Comparison of ENCODE assay signal across 19 cellular contexts in genomic region chr5:67118050-67118620, GRCh38.
A peak's percentile ranks its signal among the peaks of the same experiment; 100 is the strongest.
DNase-seq lines count a peak whose midpoint lies in the region; ATAC-seq, FAIRE-seq and TF ChIP-seq lines count a peak whose summit lies in the region.
"Had no signal": no experiment of that assay in that cellular context is flagged by ENCODE, and none has a peak within 500 bp of the region (broad histone marks: within the 10 kb centered on the region; RNA-seq: fewer than 3 reads in every experiment).

No MANE protein-coding gene starts in this region.

- no peak overlapping the region for H3K4me2 ChIP-seq in HepG2 (ENCODE audit: low read depth, low read length)
- H3K4me2 ChIP-seq: A549; BLaER1 treated with 17β-estradiol and CSF1 and Interleukin-3, amounts not matched to agents 10 nM and 100 nM had no signal

- POLR2A ChIA-PET in WTC11 (lab: Charles Lee) (no interaction called here), HepG2 (lab: Yijun Ruan, JAX) (no interaction called here)

- TF ChIP-seq POLR2A in HepG2 (IDR thresholded peaks at IDR 0.05; ENCODE audit: insufficient read depth in 1 of 2, low read depth in 2 of 2, low read length in 2 of 2): no peak

- no peaks in the 10 kb centered on the region for H4K20me1 ChIP-seq in HepG2 (ENCODE audit: insufficient read depth, low read length)
- H4K20me1 ChIP-seq: BLaER1 treated with 17β-estradiol and CSF1 and Interleukin-3, amounts not matched to agents 10 nM and 100 nM had no signal

- CTCF ChIA-PET in WTC11 (lab: Charles Lee): no interaction called here
- CTCF ChIA-PET in HepG2 (lab: Yijun Ruan, JAX; ENCODE audit: low intra/inter-chr PET ratio, low total read pairs): no interaction called here

- H3K27ac Mint-ChIP-seq in WTC11: 0 out of 2 replicates have a peak overlapping the region, but pooled peaks have one; percentile 51
- H3K27ac Mint-ChIP-seq: IgD-negative memory B cell had no signal

- TF ChIP-seq CTCF in WTC11 (IDR thresholded peaks at IDR 0.05) (no peak), HepG2 (CRISPR knock-in tag; IDR thresholded peaks at IDR 0.05) (no peak), left ventricle myocardium inferior (IDR thresholded peaks at IDR 0.05; ENCODE audit: borderline replicate concordance) (no peak)

- no peak overlapping the region for H3K9ac ChIP-seq in HepG2 (ENCODE audit: insufficient read depth, low read depth, low read length)
- H3K9ac ChIP-seq: BLaER1 treated with 17β-estradiol and CSF1 and Interleukin-3, amounts not matched to agents 10 nM and 100 nM had no signal

- in situ Hi-C loops in HepG2 (cut with HindIII; ENCODE audit: extremely low pct_ligation_motif_present, low pct_unique_long_range_greater_than_20kb): no loop called here

- DNase-seq in CMK (ENCODE audit: low read depth) (peak; percentile 8), NCI-H82 (lab: John Stamatoyannopoulos, UW) (peak; percentile 47), WTC11 (ENCODE audit: low spot score) (no peak), HepG2 (ENCODE audit: low spot score) (no peak), left ventricle myocardium inferior (no peak)
- no peak for DNase-seq in activated T-cell treated with anti-CD3 and anti-CD28 coated beads, Interleukin-2, amount 50 U/mL, for 48 hours
- DNase-seq: DMS153, EL, H7, NCI-H1417, NCI-H187 treated with DMSO at 0.1 percent for 48 hours, NCI-H774, Peyer's patch had no signal

- no peak overlapping the region for H2AFZ ChIP-seq in HepG2 (ENCODE audit: low read length)

- H3K79me2 ChIP-seq in HepG2 (ENCODE audit: insufficient read depth, low read length): no peaks in the 10 kb centered on the region

- FAIRE-seq in HepG2 (lab: Jason Lieb, UNC): no peak
- FAIRE-seq: A549 had no signal

- H3K27me3 ChIP-seq in HepG2 (ENCODE audit: control insufficient read depth in 1 of 2, insufficient read depth in 2 of 2, low read length in 2 of 2) (no peaks in the 10 kb centered on the region), left ventricle myocardium inferior (ENCODE audit: low read depth) (no peaks in the 10 kb centered on the region)
- H3K27me3 ChIP-seq: BLaER1 treated with 17β-estradiol and CSF1 and Interleukin-3, amounts not matched to agents 10 nM and 100 nM; Peyer's patch had no signal

- ATAC-seq in WTC11: no peak
- no peak for ATAC-seq in HepG2
- ATAC-seq in HG02852 (IDR thresholded peaks at IDR 0.05; ENCODE audit: unreplicated experiment): no peak
- no peak for ATAC-seq in GM18873 (IDR thresholded peaks at IDR 0.05; ENCODE audit: low FRiP score, unreplicated experiment)
- ATAC-seq: A549, Right ventricle myocardium inferior had no signal

- TF ChIP-seq RAD21 in HepG2 (CRISPR knock-in tag; IDR thresholded peaks at IDR 0.05): no peak

- WGBS in HepG2 (ENCODE audit: low lambda C conversion rate): 93% methylated on average over 4 of the region's 4 CpGs

- BruUV-seq in HepG2 (replicated peaks; lab: Mats Ljungman, UMichigan): no TSS peak

- H3K4me3 Mint-ChIP-seq in WTC11: no peak overlapping the region
- H3K4me3 Mint-ChIP-seq: IgD-negative memory B cell had no signal

- peaks cover 5 to 15% of the 10 kb centered on the region in 2 experiments; a peak in 4 of 5 replicates for H3K36me3 ChIP-seq in HepG2 (replicated peaks in 1 of 2; ENCODE audit: control insufficient read depth in 1 of 2, insufficient read depth in 2 of 2, low read length in 2 of 2)
- peaks cover 72% of the 10 kb centered on the region for H3K36me3 ChIP-seq in left ventricle myocardium inferior

- H3K4me3 ChIP-seq in HepG2 (replicated peaks in 1 of 3; ENCODE audit: insufficient read depth in 1 of 3, low read depth in 2 of 3, low read length in 3 of 3) (no peak overlapping the region), left ventricle myocardium inferior (no peak overlapping the region)
- H3K4me3 ChIP-seq: A549; BLaER1 treated with 17β-estradiol and CSF1 and Interleukin-3, amounts not matched to agents 10 nM and 100 nM; Peyer's patch had no signal

- peaks cover 4% of the 10 kb centered on the region for H3K4me1 Mint-ChIP-seq in WTC11
- H3K4me1 Mint-ChIP-seq: IgD-negative memory B cell had no signal

- intact Hi-C loops in HepG2 (cut with micrococcal nuclease; ENCODE audit: unreplicated experiment): no loop called here
- intact Hi-C loops in left ventricle myocardium inferior (cut with micrococcal nuclease): no loop called here

- H3K9me3 Mint-ChIP-seq in WTC11: no peaks in the 10 kb centered on the region
- H3K9me3 Mint-ChIP-seq: IgD-negative memory B cell had no signal

- no peaks in the 10 kb centered on the region; the same call in 1 of the 2 replicates for H3K36me3 Mint-ChIP-seq in WTC11
- H3K36me3 Mint-ChIP-seq: IgD-negative memory B cell had no signal

- H3K27me3 Mint-ChIP-seq in WTC11 (ENCODE audit: low read depth): no peaks in the 10 kb centered on the region
- H3K27me3 Mint-ChIP-seq: IgD-negative memory B cell had no signal

- H3K4me1 ChIP-seq in HepG2 (ENCODE audit: insufficient read depth, low read length) (peaks cover 12% of the 10 kb centered on the region), left ventricle myocardium inferior (peaks cover 14% of the 10 kb centered on the region)
- H3K4me1 ChIP-seq: A549, Peyer's patch had no signal

- TF ChIP-seq EP300 in HepG2 (IDR thresholded peaks at IDR 0.05; ENCODE audit: low read depth in 2 of 2, low read length in 2 of 2): no peak
- TF ChIP-seq EP300 in HepG2 (CRISPR knock-in tag; IDR thresholded peaks at IDR 0.05; ENCODE audit: borderline replicate concordance): no peak

- H3K27ac ChIP-seq in HepG2 (ENCODE audit: extremely low read length, insufficient read depth, low read length): no peak overlapping the region
- H3K27ac ChIP-seq in left ventricle myocardium inferior (replicated peaks): no peak overlapping the region
- H3K27ac ChIP-seq: A549; BLaER1 treated with 17β-estradiol and CSF1 and Interleukin-3, amounts not matched to agents 10 nM and 100 nM; Peyer's patch had no signal

- no peaks in the 10 kb centered on the region for H3K9me3 ChIP-seq in HepG2 (ENCODE audit: low read length)
- no peaks in the 10 kb centered on the region for H3K9me3 ChIP-seq in left ventricle myocardium inferior (replicated peaks)
- H3K9me3 ChIP-seq: A549; BLaER1 treated with 17β-estradiol and CSF1 and Interleukin-3, amounts not matched to agents 10 nM and 100 nM; Peyer's patch had no signal

TF ChIP-seq in WTC11, 78 proteins besides CTCF, POLR2A, EP300 and RAD21:
- TF ChIP-seq GABPB1 (CRISPR knock-in tag; IDR thresholded peaks at IDR 0.05) (peak; percentile 89), ZNF423 (CRISPR knock-in tag; IDR thresholded peaks at IDR 0.05) (no peak), ZNF671 (CRISPR knock-in tag; IDR thresholded peaks at IDR 0.05) (no peak), JUN (CRISPR knock-in tag; IDR thresholded peaks at IDR 0.05) (no peak)
- TF ChIP-seq, protein P1, sequence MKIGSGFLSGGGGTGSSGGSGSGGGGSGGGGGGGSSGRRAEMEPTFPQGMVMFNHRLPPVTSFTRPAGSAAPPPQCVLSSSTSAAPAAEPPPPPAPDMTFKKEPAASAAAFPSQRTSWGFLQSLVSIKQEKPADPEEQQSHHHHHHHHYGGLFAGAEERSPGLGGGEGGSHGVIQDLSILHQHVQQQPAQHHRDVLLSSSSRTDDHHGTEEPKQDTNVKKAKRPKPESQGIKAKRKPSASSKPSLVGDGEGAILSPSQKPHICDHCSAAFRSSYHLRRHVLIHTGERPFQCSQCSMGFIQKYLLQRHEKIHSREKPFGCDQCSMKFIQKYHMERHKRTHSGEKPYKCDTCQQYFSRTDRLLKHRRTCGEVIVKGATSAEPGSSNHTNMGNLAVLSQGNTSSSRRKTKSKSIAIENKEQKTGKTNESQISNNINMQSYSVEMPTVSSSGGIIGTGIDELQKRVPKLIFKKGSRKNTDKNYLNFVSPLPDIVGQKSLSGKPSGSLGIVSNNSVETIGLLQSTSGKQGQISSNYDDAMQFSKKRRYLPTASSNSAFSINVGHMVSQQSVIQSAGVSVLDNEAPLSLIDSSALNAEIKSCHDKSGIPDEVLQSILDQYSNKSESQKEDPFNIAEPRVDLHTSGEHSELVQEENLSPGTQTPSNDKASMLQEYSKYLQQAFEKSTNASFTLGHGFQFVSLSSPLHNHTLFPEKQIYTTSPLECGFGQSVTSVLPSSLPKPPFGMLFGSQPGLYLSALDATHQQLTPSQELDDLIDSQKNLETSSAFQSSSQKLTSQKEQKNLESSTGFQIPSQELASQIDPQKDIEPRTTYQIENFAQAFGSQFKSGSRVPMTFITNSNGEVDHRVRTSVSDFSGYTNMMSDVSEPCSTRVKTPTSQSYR (CRISPR knock-in tag; IDR thresholded peaks at IDR 0.05): no peak

TF ChIP-seq in HepG2, 621 proteins besides CTCF, POLR2A, EP300 and RAD21:
- no peak for TF ChIP-seq SATB2 (CRISPR knock-in tag; IDR thresholded peaks at IDR 0.05)
- TF ChIP-seq CEBPG (CRISPR knock-in tag; IDR thresholded peaks at IDR 0.05): peak; percentile 55
- TF ChIP-seq ATF4 (CRISPR knock-in tag; IDR thresholded peaks at IDR 0.05): peak in 1 of 2 experiments; percentile 83; a peak in 2 of 4 replicates
TF ChIP-seq in HepG2: peak in this region for 2.

Comparison
In these comparisons a context has a peak if more than half of its experiments do, and no peak if none do; other contexts are left out.
1. DNase-seq: peak in CMK (single experiment) and NCI-H82 (single experiment); none in WTC11 (single experiment), HepG2 (single experiment), left ventricle myocardium inferior (single experiment) and activated T-cell treated with anti-CD3 and anti-CD28 coated beads, Interleukin-2, amount 50 U/mL, for 48 hours (0 of 2).